Comparison of ENCODE assay signal across 1 cellular context in the genomic region with DNA sequence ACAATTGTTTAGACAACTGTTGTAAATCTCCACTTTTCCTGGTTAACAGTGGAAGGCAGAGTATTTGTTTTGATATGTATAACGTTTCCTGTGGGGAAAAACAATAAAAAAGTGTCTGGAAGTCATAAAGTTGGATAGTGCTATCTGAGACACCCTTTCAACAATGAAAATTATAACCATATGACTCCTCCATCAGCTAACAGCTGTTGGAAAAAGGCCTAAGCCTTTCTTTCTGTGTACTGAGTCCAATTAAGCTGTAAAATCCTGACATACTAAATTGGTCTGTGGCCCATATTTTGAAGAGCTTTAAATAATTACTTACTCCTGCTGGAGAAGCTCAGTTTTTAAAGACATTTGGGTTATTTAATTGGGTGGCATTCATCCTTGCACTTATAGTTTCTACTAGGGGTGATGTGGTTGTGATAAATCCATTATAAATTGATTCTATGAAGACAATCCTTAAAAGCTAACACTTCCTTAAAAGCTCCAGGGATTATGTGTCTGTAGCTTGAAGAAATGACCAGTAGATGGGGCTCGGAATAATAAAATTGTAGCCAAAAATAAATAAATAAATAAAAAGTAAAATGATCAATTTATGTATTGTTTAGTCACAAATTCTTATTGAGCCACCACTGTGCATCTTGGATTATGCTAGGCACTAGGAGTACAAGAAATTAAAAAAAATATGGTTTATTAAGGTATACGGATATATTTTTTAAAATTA.
TF ChIP-seq lines count a peak whose summit lies in the region.

No MANE protein-coding gene starts in this region.

TF ChIP-seq in GM23338, 12 proteins besides CTCF, POLR2A, EP300 and RAD21 (continued from another document):
- TF ChIP-seq, protein P1, sequence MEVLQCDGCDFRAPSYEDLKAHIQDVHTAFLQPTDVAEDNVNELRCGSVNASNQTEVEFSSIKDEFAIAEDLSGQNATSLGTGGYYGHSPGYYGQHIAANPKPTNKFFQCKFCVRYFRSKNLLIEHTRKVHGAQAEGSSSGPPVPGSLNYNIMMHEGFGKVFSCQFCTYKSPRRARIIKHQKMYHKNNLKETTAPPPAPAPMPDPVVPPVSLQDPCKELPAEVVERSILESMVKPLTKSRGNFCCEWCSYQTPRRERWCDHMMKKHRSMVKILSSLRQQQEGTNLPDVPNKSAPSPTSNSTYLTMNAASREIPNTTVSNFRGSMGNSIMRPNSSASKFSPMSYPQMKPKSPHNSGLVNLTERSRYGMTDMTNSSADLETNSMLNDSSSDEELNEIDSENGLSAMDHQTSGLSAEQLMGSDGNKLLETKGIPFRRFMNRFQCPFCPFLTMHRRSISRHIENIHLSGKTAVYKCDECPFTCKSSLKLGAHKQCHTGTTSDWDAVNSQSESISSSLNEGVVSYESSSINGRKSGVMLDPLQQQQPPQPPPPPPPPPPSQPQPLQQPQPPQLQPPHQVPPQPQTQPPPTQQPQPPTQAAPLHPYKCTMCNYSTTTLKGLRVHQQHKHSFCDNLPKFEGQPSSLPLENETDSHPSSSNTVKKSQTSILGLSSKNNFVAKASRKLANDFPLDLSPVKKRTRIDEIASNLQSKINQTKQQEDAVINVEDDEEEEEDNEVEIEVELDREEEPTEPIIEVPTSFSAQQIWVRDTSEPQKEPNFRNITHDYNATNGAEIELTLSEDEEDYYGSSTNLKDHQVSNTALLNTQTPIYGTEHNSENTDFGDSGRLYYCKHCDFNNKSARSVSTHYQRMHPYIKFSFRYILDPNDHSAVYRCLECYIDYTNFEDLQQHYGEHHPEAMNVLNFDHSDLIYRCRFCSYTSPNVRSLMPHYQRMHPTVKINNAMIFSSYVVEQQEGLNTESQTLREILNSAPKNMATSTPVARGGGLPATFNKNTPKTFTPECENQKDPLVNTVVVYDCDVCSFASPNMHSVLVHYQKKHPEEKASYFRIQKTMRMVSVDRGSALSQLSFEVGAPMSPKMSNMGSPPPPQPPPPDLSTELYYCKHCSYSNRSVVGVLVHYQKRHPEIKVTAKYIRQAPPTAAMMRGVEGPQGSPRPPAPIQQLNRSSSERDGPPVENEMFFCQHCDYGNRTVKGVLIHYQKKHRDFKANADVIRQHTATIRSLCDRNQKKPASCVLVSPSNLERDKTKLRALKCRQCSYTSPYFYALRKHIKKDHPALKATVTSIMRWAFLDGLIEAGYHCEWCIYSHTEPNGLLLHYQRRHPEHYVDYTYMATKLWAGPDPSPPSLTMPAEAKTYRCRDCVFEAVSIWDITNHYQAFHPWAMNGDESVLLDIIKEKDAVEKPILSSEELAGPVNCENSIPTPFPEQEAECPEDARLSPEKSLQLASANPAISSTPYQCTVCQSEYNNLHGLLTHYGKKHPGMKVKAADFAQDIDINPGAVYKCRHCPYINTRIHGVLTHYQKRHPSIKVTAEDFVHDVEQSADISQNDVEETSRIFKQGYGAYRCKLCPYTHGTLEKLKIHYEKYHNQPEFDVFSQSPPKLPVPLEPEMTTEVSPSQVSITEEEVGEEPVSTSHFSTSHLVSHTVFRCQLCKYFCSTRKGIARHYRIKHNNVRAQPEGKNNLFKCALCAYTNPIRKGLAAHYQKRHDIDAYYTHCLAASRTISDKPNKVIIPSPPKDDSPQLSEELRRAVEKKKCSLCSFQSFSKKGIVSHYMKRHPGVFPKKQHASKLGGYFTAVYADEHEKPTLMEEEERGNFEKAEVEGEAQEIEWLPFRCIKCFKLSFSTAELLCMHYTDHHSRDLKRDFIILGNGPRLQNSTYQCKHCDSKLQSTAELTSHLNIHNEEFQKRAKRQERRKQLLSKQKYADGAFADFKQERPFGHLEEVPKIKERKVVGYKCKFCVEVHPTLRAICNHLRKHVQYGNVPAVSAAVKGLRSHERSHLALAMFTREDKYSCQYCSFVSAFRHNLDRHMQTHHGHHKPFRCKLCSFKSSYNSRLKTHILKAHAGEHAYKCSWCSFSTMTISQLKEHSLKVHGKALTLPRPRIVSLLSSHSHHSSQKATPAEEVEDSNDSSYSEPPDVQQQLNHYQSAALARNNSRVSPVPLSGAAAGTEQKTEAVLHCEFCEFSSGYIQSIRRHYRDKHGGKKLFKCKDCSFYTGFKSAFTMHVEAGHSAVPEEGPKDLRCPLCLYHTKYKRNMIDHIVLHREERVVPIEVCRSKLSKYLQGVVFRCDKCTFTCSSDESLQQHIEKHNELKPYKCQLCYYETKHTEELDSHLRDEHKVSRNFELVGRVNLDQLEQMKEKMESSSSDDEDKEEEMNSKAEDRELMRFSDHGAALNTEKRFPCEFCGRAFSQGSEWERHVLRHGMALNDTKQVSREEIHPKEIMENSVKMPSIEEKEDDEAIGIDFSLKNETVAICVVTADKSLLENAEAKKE (CRISPR knock-in tag; IDR thresholded peaks at IDR 0.05): no peak
